Comparison of ENCODE assay signal across 8 cellular contexts in the genomic region with DNA sequence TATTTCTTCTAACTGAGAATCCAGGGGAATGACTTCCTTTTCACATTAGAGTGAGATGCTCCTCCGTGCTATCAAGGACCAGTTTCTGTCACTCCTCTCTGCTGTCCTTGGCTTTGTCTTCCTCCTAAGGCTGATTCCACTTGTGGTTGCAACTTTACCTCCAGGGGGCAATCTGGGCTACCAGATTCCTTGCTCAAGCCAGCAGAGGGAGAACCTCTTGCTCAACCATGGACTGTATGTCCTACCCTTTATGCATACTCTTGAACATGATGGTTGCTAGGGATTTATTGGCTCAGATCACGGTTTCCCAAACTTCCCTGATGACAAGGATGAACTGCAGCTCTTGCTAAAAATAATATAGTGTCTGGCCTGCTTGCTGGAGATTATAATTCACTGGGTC. TPM values are rescaled to one million over a fixed set of nuclear protein-coding genes. Genes with fewer than 3 reads are reported as not detected.
DNase-seq lines count a peak whose midpoint lies in the region; ATAC-seq lines count a peak whose summit lies in the region.

No MANE protein-coding gene starts in this region.

- H3K9me3 Mint-ChIP-seq in natural killer cell treated with Interleukin-12 subunit alpha and Interleukin-12 subunit beta and Interleukin-15 and Interleukin-18, amount 100 ng/mL, for 72 hours: no peaks in the 10 kb centered on the region

- H3K4me1 Mint-ChIP-seq in natural killer cell treated with Interleukin-12 subunit alpha and Interleukin-12 subunit beta and Interleukin-15 and Interleukin-18, amount 100 ng/mL, for 72 hours (ENCODE audit: low read depth in 2 of 2): peaks cover 7 to 16% of the 10 kb centered on the region in 2 donors

- peak; percentile 4 to 20 for DNase-seq in activated CD4-positive, alpha-beta T cell treated with anti-CD3 and anti-CD28 coated beads, Interleukin-2, amount 50 U/mL, for 48 hours
- DNase-seq in activated CD4-positive, alpha-beta T cell treated with anti-CD3 and anti-CD28 coated beads, Interleukin-2, amount 50 U/mL, for 1 hour: no peak
- DNase-seq in NCI-H146 treated with DMSO at 0.1 percent for 48 hours (lab: John Stamatoyannopoulos, UW; ENCODE audit: unreplicated experiment): peak; percentile 18
- DNase-seq in amniotic epithelial cell (ENCODE audit: low read depth): peak; percentile 85
- peak; percentile 10 for DNase-seq in kidney glomerular epithelial cell (lab: John Stamatoyannopoulos, UW)
- no peak for DNase-seq in natural killer cell treated with Interleukin-12 subunit alpha and Interleukin-12 subunit beta and Interleukin-15 and Interleukin-18, amount 100 ng/mL, for 72 hours (ENCODE audit: low spot score)
- no peak for DNase-seq in activated naive CD4-positive, alpha-beta T cell treated with Interleukin-2 at 50 U/mL for 16 hours

- H3K27ac Mint-ChIP-seq in natural killer cell treated with Interleukin-12 subunit alpha and Interleukin-12 subunit beta and Interleukin-15 and Interleukin-18, amount 100 ng/mL, for 72 hours: no peak overlapping the region

- no peaks in the 10 kb centered on the region for H3K27me3 Mint-ChIP-seq in natural killer cell treated with Interleukin-12 subunit alpha and Interleukin-12 subunit beta and Interleukin-15 and Interleukin-18, amount 100 ng/mL, for 72 hours

- no peak overlapping the region for H3K4me3 Mint-ChIP-seq in natural killer cell treated with Interleukin-12 subunit alpha and Interleukin-12 subunit beta and Interleukin-15 and Interleukin-18, amount 100 ng/mL, for 72 hours

- H3K36me3 Mint-ChIP-seq in natural killer cell treated with Interleukin-12 subunit alpha and Interleukin-12 subunit beta and Interleukin-15 and Interleukin-18, amount 100 ng/mL, for 72 hours: peaks cover 16% of the 10 kb centered on the region

- ATAC-seq in HG03521 (IDR thresholded peaks at IDR 0.05; ENCODE audit: unreplicated experiment): no peak
- no peak for ATAC-seq in natural killer cell treated with Interleukin-12 subunit alpha and Interleukin-12 subunit beta and Interleukin-15 and Interleukin-18, amount 100 ng/mL, for 72 hours

RNA-seq across cellular contexts. Expression of a gene that starts 24.0 kb away (rescaled TPM):
- 10 to 100 TPM; 63.2 to 70.6 TPM for total RNA-seq in natural killer cell treated with Interleukin-12 subunit alpha and Interleukin-12 subunit beta and Interleukin-15 and Interleukin-18, amount 100 ng/mL, for 72 hours

Comparison
In these comparisons a context has a peak if more than half of its experiments do, and no peak if none do; other contexts are left out.
1. DNase-seq: peak in activated CD4-positive, alpha-beta T cell treated with anti-CD3 and anti-CD28 coated beads, Interleukin-2, amount 50 U/mL, for 48 hours (2 of 2), NCI-H146 treated with DMSO at 0.1 percent for 48 hours (single experiment), amniotic epithelial cell (single experiment) and kidney glomerular epithelial cell (single experiment); none in activated CD4-positive, alpha-beta T cell treated with anti-CD3 and anti-CD28 coated beads, Interleukin-2, amount 50 U/mL, for 1 hour (single experiment), natural killer cell treated with Interleukin-12 subunit alpha and Interleukin-12 subunit beta and Interleukin-15 and Interleukin-18, amount 100 ng/mL, for 72 hours (single experiment) and activated naive CD4-positive, alpha-beta T cell treated with Interleukin-2 at 50 U/mL for 16 hours (single experiment).